Comparison of ENCODE assay signal across 15 cellular contexts in the genomic region with DNA sequence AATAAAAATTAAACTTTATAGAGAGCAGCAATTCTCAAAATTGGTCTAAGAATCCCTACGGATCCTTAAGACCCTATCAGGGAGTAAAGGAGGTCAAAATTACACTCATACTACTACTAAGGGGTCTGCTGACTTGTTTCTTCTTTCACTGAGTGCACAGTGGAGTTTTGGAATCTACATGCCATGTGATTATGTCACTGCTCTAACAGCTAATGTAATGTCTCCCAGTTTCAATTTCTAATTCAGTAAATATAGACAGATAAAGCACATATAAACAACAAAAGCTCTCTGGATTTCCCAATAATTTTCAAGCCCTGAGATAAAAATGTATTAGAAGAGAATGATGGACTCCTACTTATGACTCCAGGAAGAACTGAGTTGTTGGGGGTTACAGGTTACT.
DNase-seq lines count a peak whose midpoint lies in the region; ATAC-seq and TF ChIP-seq lines count a peak whose summit lies in the region.
"Had no signal": no experiment of that assay in that cellular context is flagged by ENCODE, and none has a peak within 500 bp of the region (broad histone marks: within the 10 kb centered on the region; RNA-seq: fewer than 3 reads in every experiment).

No MANE protein-coding gene starts in this region.

- H3K4me2 ChIP-seq in osteoblast (ENCODE audit: insufficient read depth, low read length), result no peak overlapping the region

- ATAC-seq in HG02610 (IDR thresholded peaks at IDR 0.05; ENCODE audit: unreplicated experiment) (peak; percentile 44), GM18858 (IDR thresholded peaks at IDR 0.05; ENCODE audit: unreplicated experiment) (no peak), GM21825 (IDR thresholded peaks at IDR 0.05; ENCODE audit: unreplicated experiment) (no peak)
- ATAC-seq: K562 had no signal

- DNase-seq in T-helper 1 cell (no peak), osteoblast (ENCODE audit: insufficient read length, low spot score, missing footprints) (no peak)
- no peak for DNase-seq in stimulated activated naive CD4-positive, alpha-beta T cell treated with Interleukin-2 at 50 U/mL for 16 hours (lab: John Stamatoyannopoulos, UW)
- DNase-seq: kidney, NCI-H146, NCI-H69, RPMI8226, T-helper 9 cell had no signal

- no peak overlapping the region for H3K4me3 Mint-ChIP-seq in T-helper 1 cell treated with Interleukin-12 subunit alpha and Interleukin-12 subunit beta and Interleukin-4 antibody, amounts not matched to agents 30 μg/mL and 1 μg/mL, for 36 hours
- H3K4me3 Mint-ChIP-seq in brain, result no peak overlapping the region

- no peak overlapping the region for H3K4me3 ChIP-seq in osteoblast (ENCODE audit: insufficient read depth, low read length)
- H3K4me3 ChIP-seq: K562, right atrium auricular region had no signal

- no peaks in the 10 kb centered on the region for H3K9me3 ChIP-seq in osteoblast (ENCODE audit: low read depth, low read length)
- H3K9me3 ChIP-seq: right atrium auricular region had no signal

- no peak overlapping the region for H2AFZ ChIP-seq in osteoblast (ENCODE audit: low read length)

- H3K9me3 Mint-ChIP-seq in T-helper 1 cell treated with Interleukin-12 subunit alpha and Interleukin-12 subunit beta and Interleukin-4 antibody, amounts not matched to agents 30 μg/mL and 1 μg/mL, for 36 hours, result no peaks in the 10 kb centered on the region
- H3K9me3 Mint-ChIP-seq in brain, result no peaks in the 10 kb centered on the region

- H3K27me3 Mint-ChIP-seq in T-helper 1 cell treated with Interleukin-12 subunit alpha and Interleukin-12 subunit beta and Interleukin-4 antibody, amounts not matched to agents 30 μg/mL and 1 μg/mL, for 36 hours (ENCODE audit: low read depth), result no peaks in the 10 kb centered on the region
- H3K27me3 Mint-ChIP-seq in brain, result no peaks in the 10 kb centered on the region

- peaks cover 57% of the 10 kb centered on the region for H3K36me3 Mint-ChIP-seq in T-helper 1 cell treated with Interleukin-12 subunit alpha and Interleukin-12 subunit beta and Interleukin-4 antibody, amounts not matched to agents 30 μg/mL and 1 μg/mL, for 36 hours (ENCODE audit: low read depth)
- H3K36me3 Mint-ChIP-seq in brain, result peaks cover 96% of the 10 kb centered on the region

- peak overlapping the region; percentile 31 for H3K27ac Mint-ChIP-seq in T-helper 1 cell treated with Interleukin-12 subunit alpha and Interleukin-12 subunit beta and Interleukin-4 antibody, amounts not matched to agents 30 μg/mL and 1 μg/mL, for 36 hours
- H3K27ac Mint-ChIP-seq in brain, result peak overlapping the region in 3 of 5 experiments; percentile 7 to 33 (median 25)

- peaks cover 9% of the 10 kb centered on the region for H3K79me2 ChIP-seq in osteoblast (ENCODE audit: insufficient read depth, low read length)

- peaks cover 50% of the 10 kb centered on the region for H3K36me3 ChIP-seq in osteoblast (ENCODE audit: insufficient read depth, low read length)

- peaks cover 8% of the 10 kb centered on the region for H3K4me1 ChIP-seq in osteoblast (ENCODE audit: insufficient read depth, low read length)
- H3K4me1 ChIP-seq: right atrium auricular region had no signal

- no peaks in the 10 kb centered on the region for H4K20me1 ChIP-seq in osteoblast (ENCODE audit: insufficient read depth, low read length)

- H3K27ac ChIP-seq in osteoblast (ENCODE audit: low read depth, low read length), result peak overlapping the region; percentile 32
- H3K27ac ChIP-seq: right atrium auricular region had no signal

- H3K27me3 ChIP-seq in osteoblast (ENCODE audit: insufficient read depth, low read length), result no peaks in the 10 kb centered on the region
- H3K27me3 ChIP-seq: right atrium auricular region had no signal

- peaks cover 23% of the 10 kb centered on the region for H3K4me1 Mint-ChIP-seq in T-helper 1 cell treated with Interleukin-12 subunit alpha and Interleukin-12 subunit beta and Interleukin-4 antibody, amounts not matched to agents 30 μg/mL and 1 μg/mL, for 36 hours (ENCODE audit: low read depth)
- no peaks in the 10 kb centered on the region for H3K4me1 Mint-ChIP-seq in brain

- TF ChIP-seq CTCF in brain (conservative IDR thresholded peaks at IDR 0.05), result no peak
- TF ChIP-seq CTCF in osteoblast (IDR thresholded peaks at IDR 0.05; ENCODE audit: extremely low read depth, low read depth, low read length), result no peak
